16 cellular contexts compared by ENCODE assay signal in genomic region chr16:70808371-70808770, GRCh38. TPM values are rescaled to one million over a fixed set of nuclear protein-coding genes. Genes with fewer than 3 reads are reported as not detected.
DNase-seq lines count a peak whose midpoint lies in the region; ATAC-seq and TF ChIP-seq lines count a peak whose summit lies in the region.
"Had no signal": no experiment of that assay in that cellular context is flagged by ENCODE, and none has a peak within 500 bp of the region (broad histone marks: within the 10 kb centered on the region; RNA-seq: fewer than 3 reads in every experiment).

No MANE protein-coding gene starts in this region.

- peak; percentile 22 for DNase-seq in CD1c-positive myeloid dendritic cell (ENCODE audit: extremely low spot score)
- peak; percentile 22 for DNase-seq in HCEC 1CT
- no peak for DNase-seq in WERI-Rb-1
- peak; percentile 42 for DNase-seq in islet precursor cell
- no peak for DNase-seq in SK-N-DZ (ENCODE audit: low spot score)
- no peak for DNase-seq in iPS-NIHi11 (ENCODE audit: low spot score)
- DNase-seq in NOMO-1 (lab: John Stamatoyannopoulos, UW; ENCODE audit: unreplicated experiment in 2 of 2) = no peak
- DNase-seq: activated CD4-positive, CD25-positive, alpha-beta regulatory T cell; activated naive CD4-positive, alpha-beta T cell treated with anti-CD3 and anti-CD28 coated beads, Interleukin-2, amount 10 ng/mL, durations not matched to agents 7 days and 5 days; glutamatergic neuron; NCI-H1105 treated with DMSO at 0.1 percent for 48 hours; occipital lobe; T-cell had no signal

- H3K36me3 ChIP-seq in WERI-Rb-1 = no peaks in the 10 kb centered on the region
- H3K36me3 ChIP-seq: BLaER1, cardiac muscle cell had no signal

- no peak overlapping the region for H3K27ac ChIP-seq in WERI-Rb-1
- H3K27ac ChIP-seq: BLaER1, cardiac muscle cell had no signal

- ATAC-seq in GM19467 (IDR thresholded peaks at IDR 0.05; ENCODE audit: unreplicated experiment) = no peak
- ATAC-seq: T-cell had no signal

- TF ChIP-seq CTCF in WERI-Rb-1 (IDR thresholded peaks at IDR 0.05; ENCODE audit: low read depth, low read length) = 0 out of 2 replicates have a peak, but pooled peaks have one; percentile 25

- H3K9me3 ChIP-seq in WERI-Rb-1 (ENCODE audit: severe bottlenecking) = peaks cover 6% of the 10 kb centered on the region

- H3K4me3 ChIP-seq in WERI-Rb-1 (ENCODE audit: low read depth, low read length) = no peak overlapping the region
- H3K4me3 ChIP-seq: BLaER1, cardiac muscle cell had no signal

- no peaks in the 10 kb centered on the region for H3K27me3 ChIP-seq in WERI-Rb-1 (ENCODE audit: insufficient read depth, low read depth, severe bottlenecking)
- H3K27me3 ChIP-seq: BLaER1 had no signal

RNA-seq across cellular contexts. Expression of gene VAC14, which starts 7.4 kb away (rescaled TPM):
- 35.9 and 36.3 TPM in 2 replicates for polyA plus RNA-seq in SK-N-DZ (2014; cell fraction: cytosol; rRNA removed)
- polyA plus RNA-seq in SK-N-DZ (2014; cell fraction: nucleus; rRNA removed) = 35.0 and 40.4 TPM in 2 replicates

Comparison
In these comparisons a context has a peak if more than half of its experiments do, and no peak if none do; other contexts are left out.
1. DNase-seq: peak in CD1c-positive myeloid dendritic cell (single experiment), HCEC 1CT (single experiment) and islet precursor cell (single experiment); none in WERI-Rb-1 (single experiment), SK-N-DZ (single experiment), iPS-NIHi11 (single experiment) and NOMO-1 (0 of 2).